Comparison of ENCODE assay signal across 8 cellular contexts in the genomic region with DNA sequence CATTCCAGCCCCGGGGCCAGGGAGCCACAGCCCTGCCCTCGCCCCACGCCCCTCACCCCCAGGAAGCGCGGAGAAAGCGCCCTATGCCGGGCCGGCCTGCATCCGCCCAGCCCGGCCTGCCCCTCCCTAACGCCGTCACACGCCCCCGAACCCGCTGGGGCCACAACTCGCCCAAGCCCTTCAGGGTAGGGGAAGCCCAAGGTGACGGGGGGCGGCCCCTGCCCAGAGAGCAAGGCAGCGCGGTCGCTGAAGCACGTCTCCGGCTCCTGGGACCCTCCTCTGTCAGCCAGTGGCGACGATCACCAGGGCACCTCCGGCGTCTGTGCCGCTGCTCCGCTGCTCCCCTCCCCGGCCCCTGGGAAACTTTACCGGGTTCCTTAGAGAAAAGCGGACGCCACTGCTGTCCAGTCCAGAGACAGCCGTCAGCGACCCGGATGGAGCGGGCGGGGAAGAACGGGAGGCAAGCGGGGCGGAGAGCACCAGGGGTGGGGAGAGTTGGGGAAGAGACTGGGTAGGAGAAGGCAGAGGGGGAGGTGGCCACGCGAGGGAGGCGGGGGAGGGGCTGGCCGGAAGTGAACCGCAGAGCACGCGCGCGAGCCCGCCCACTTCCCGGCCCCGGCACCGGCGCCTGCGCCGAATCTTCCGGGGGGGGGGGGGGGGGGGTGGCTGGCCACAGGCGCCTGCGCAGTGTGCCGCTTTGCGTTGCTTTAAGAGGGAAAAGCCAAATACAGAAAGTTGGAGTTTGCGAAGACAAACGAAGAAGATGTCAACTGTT. TPM values are rescaled to one million over a fixed set of nuclear protein-coding genes. Genes with fewer than 3 reads are reported as not detected.
DNase-seq lines count a peak whose midpoint lies in the region; ATAC-seq and TF ChIP-seq lines count a peak whose summit lies in the region.

A gene with protein sequence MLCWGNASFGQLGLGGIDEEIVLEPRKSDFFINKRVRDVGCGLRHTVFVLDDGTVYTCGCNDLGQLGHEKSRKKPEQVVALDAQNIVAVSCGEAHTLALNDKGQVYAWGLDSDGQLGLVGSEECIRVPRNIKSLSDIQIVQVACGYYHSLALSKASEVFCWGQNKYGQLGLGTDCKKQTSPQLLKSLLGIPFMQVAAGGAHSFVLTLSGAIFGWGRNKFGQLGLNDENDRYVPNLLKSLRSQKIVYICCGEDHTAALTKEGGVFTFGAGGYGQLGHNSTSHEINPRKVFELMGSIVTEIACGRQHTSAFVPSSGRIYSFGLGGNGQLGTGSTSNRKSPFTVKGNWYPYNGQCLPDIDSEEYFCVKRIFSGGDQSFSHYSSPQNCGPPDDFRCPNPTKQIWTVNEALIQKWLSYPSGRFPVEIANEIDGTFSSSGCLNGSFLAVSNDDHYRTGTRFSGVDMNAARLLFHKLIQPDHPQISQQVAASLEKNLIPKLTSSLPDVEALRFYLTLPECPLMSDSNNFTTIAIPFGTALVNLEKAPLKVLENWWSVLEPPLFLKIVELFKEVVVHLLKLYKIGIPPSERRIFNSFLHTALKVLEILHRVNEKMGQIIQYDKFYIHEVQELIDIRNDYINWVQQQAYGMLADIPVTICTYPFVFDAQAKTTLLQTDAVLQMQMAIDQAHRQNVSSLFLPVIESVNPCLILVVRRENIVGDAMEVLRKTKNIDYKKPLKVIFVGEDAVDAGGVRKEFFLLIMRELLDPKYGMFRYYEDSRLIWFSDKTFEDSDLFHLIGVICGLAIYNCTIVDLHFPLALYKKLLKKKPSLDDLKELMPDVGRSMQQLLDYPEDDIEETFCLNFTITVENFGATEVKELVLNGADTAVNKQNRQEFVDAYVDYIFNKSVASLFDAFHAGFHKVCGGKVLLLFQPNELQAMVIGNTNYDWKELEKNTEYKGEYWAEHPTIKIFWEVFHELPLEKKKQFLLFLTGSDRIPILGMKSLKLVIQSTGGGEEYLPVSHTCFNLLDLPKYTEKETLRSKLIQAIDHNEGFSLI (minus strand): TSS at position 509 of the 775 bp plus-strand sequence. CDS start 2,175 bp downstream, outside the sequence.

- peaks cover 22% of the 10 kb centered on the region for H3K4me1 Mint-ChIP-seq in endodermal cell

- TF ChIP-seq CTCF in endodermal cell (conservative IDR thresholded peaks at IDR 0.05): no peak

- no peaks in the 10 kb centered on the region for H3K9me3 ChIP-seq in endodermal cell (ENCODE audit: control insufficient read depth, low read length)

- peak within 1 kb of the TSS; percentile 86 for H3K9ac ChIP-seq in endodermal cell (ENCODE audit: extremely low read depth, low read length, poor library complexity, severe bottlenecking)

- H3K4me1 ChIP-seq in endodermal cell (ENCODE audit: control insufficient read depth, insufficient read depth, low read length): no peaks in the 10 kb centered on the region

- DNase-seq in COLO668 (lab: John Stamatoyannopoulos, UW; ENCODE audit: unreplicated experiment) (peak; percentile 88), HK-2 (ENCODE audit: unreplicated experiment) (peak; percentile 97), NOMO-1 treated with DMSO at 0.1 percent for 48 hours (lab: John Stamatoyannopoulos, UW; ENCODE audit: unreplicated experiment) (peak; percentile 89), endodermal cell (peak; percentile 97), mesenteric fat pad (ENCODE audit: low spot score) (peak; percentile 96)
- peak; percentile 68 for DNase-seq in activated CD8-positive, alpha-beta memory T cell treated with anti-CD3 and anti-CD28 coated beads, Interleukin-2, amount 50 U/mL, for 24 hours (ENCODE audit: extremely low read depth)
- DNase-seq in stimulated activated CD8-positive, alpha-beta memory T cell treated with anti-CD3 and anti-CD28 coated beads, Interleukin-15, amount 100 ng/mL, for 1 hour (ENCODE audit: low read depth): peak; percentile 80

- peak within 1 kb of the TSS; percentile 96 for H3K27ac ChIP-seq in endodermal cell (ENCODE audit: low read depth, low read length)

- peaks cover 17% of the 10 kb centered on the region for H3K36me3 ChIP-seq in endodermal cell (ENCODE audit: control insufficient read depth, insufficient read depth, low read length)

- H3K4me3 ChIP-seq in endodermal cell (ENCODE audit: low read length): peak within 1 kb of the TSS; percentile 89

- H3K4me3 Mint-ChIP-seq in endodermal cell: peak within 1 kb of the TSS; percentile 97

- no peaks in the 10 kb centered on the region for H3K9me3 Mint-ChIP-seq in endodermal cell

- peaks cover 8% of the 10 kb centered on the region for H3K36me3 Mint-ChIP-seq in endodermal cell (ENCODE audit: low read depth)

- 0 to 1% methylated on average over 8 to 55 of the region's 64 CpGs for WGBS in endodermal cell (ENCODE audit: insufficient coverage in 1 of 2, insufficient read length in 1 of 2), 2 experiments

- H3K27me3 ChIP-seq in endodermal cell (ENCODE audit: control insufficient read depth, insufficient read depth, low read length, poor library complexity, severe bottlenecking): no peaks in the 10 kb centered on the region

- peak within 1 kb of the TSS; percentile 96 for H3K27ac Mint-ChIP-seq in endodermal cell

- H3K27me3 Mint-ChIP-seq in endodermal cell (ENCODE audit: insufficient read depth): no peaks in the 10 kb centered on the region

- peak; percentile 81 for ATAC-seq in GM19455 (IDR thresholded peaks at IDR 0.05; ENCODE audit: unreplicated experiment)

RNA-seq across cellular contexts. Expression of the gene that starts here (rescaled TPM):
- 10 to 100 TPM; 53.8 to 60.1 TPM for total RNA-seq in endodermal cell
- 25.8 TPM for polyA plus RNA-seq in endodermal cell (2013, experiment 1 of 2)
- 23.9 TPM for polyA plus RNA-seq in endodermal cell (2013, experiment 2 of 2)
- total RNA-seq in mesenteric fat pad: 59.1 TPM

Comparison
In these comparisons a context has a peak if more than half of its experiments do, and no peak if none do; other contexts are left out.
1. Peak in every context shown above with its lines: DNase-seq, ATAC-seq, H3K4me3 ChIP-seq and H3K27ac ChIP-seq.